ENCODE assay signal across 8 cellular contexts in genomic region chr13:26222523-26223046, GRCh38. TPM values are rescaled to one million over a fixed set of nuclear protein-coding genes. Genes with fewer than 3 reads are reported as not detected.
DNase-seq lines count a peak whose midpoint lies in the region; ATAC-seq and TF ChIP-seq lines count a peak whose summit lies in the region.

No MANE protein-coding gene starts in this region.

- TF ChIP-seq POLR2A in prostate gland (IDR thresholded peaks at IDR 0.05): no peak

- intact Hi-C loops in prostate gland (cut with DNase I): loop anchor here (2.0 kb wide), 1 partner anchor 32 kb away; the partner anchor contains the start of gene CDK8

- H3K9me2 ChIP-seq in SU-DHL-6 (replicated peaks; ENCODE audit: insufficient read depth, low read length): no peaks in the 10 kb centered on the region

- no peaks in the 10 kb centered on the region for H3F3A ChIP-seq in SU-DHL-6 (ENCODE audit: insufficient read depth)

- H3K27ac ChIP-seq in SU-DHL-6 (ENCODE audit: low read depth, low read length) (peak overlapping the region; percentile 85), prostate gland (peak overlapping the region; percentile 92 to 93)

- peaks cover 21% of the 10 kb centered on the region for H3K36me3 ChIP-seq in SU-DHL-6 (ENCODE audit: low read length)
- H3K36me3 ChIP-seq in prostate gland: no peaks in the 10 kb centered on the region

- TF ChIP-seq CTCF in SU-DHL-6 (IDR thresholded peaks at IDR 0.05; ENCODE audit: insufficient read depth, low read length, poor library complexity, severe bottlenecking): no peak
- no peak for TF ChIP-seq CTCF in fibroblast of villous mesenchyme (IDR thresholded peaks at IDR 0.05; ENCODE audit: insufficient read depth, low read depth, low read length)
- no peak for TF ChIP-seq CTCF in prostate gland (IDR thresholded peaks at IDR 0.05)

- DNase-seq in SKM-1 treated with dmso at 0.1 percent for 144 hours (lab: John Stamatoyannopoulos, UW; ENCODE audit: unreplicated experiment) (peak; percentile 71), SKM-1 (lab: John Stamatoyannopoulos, UW; ENCODE audit: unreplicated experiment) (no peak), fibroblast of villous mesenchyme (ENCODE audit: low read depth) (no peak), prostate gland (ENCODE audit: low spot score) (no peak), DMS79 (lab: John Stamatoyannopoulos, UW) (no peak)
- no peak for DNase-seq in activated CD4-positive, CD25-positive, alpha-beta regulatory T cell (lab: John Stamatoyannopoulos, UW)

- peaks cover 5% of the 10 kb centered on the region for H3K4me1 ChIP-seq in prostate gland (replicated peaks)

- H2AFZ ChIP-seq in SU-DHL-6 (ENCODE audit: low read depth, low read length, severe bottlenecking): peak overlapping the region; percentile 85

- peak overlapping the region; percentile 96 for H3K4me3 ChIP-seq in SU-DHL-6 (ENCODE audit: insufficient read depth, low read length, poor library complexity, severe bottlenecking)
- peak overlapping the region; percentile 99 for H3K4me3 ChIP-seq in fibroblast of villous mesenchyme (ENCODE audit: low read depth, low read length)
- peak overlapping the region; percentile 99 for H3K4me3 ChIP-seq in prostate gland

- H3K9me3 ChIP-seq in SU-DHL-6 (ENCODE audit: insufficient read depth, low read length) (no peaks in the 10 kb centered on the region), prostate gland (no peaks in the 10 kb centered on the region)

- ATAC-seq in HG02943 (IDR thresholded peaks at IDR 0.05; ENCODE audit: low read depth, unreplicated experiment): peak; percentile 42

- H3K27me3 ChIP-seq in SU-DHL-6 (ENCODE audit: low read length) (no peaks in the 10 kb centered on the region), prostate gland (replicated peaks; ENCODE audit: insufficient read depth) (no peaks in the 10 kb centered on the region)

- no peaks in the 10 kb centered on the region for H4K20me1 ChIP-seq in SU-DHL-6 (ENCODE audit: low read depth, low read length)

- peaks cover 25% of the 10 kb centered on the region for H3K79me2 ChIP-seq in SU-DHL-6 (ENCODE audit: insufficient read depth, low read length)

- peak overlapping the region; percentile 96 for H3K9ac ChIP-seq in SU-DHL-6 (ENCODE audit: low read length)

- 17% methylated on average over 16 of the region's 16 CpGs for WGBS in prostate gland

- H3K4me2 ChIP-seq in SU-DHL-6 (ENCODE audit: low read depth, low read length, poor library complexity, severe bottlenecking): peak overlapping the region; percentile 89

RNA-seq across cellular contexts. Expression of gene RNF6, which starts 0.5 kb away (rescaled TPM):
- total RNA-seq in fibroblast of villous mesenchyme (43.8 and 57.4 TPM in 2 replicates), prostate gland (10 to 100 TPM; 22.4 to 28.2 TPM)

RNA-seq across cellular contexts. Expression of gene CDK8, which starts 31.3 kb away (rescaled TPM):
- 13.9 and 23.3 TPM in 2 replicates for total RNA-seq in fibroblast of villous mesenchyme
- 10 to 100 TPM in 1 of 2 donors, 1 to 10 TPM in 1; 9.9 to 11.6 TPM for total RNA-seq in prostate gland
